9 cellular contexts compared by ENCODE assay signal in genomic region chr4:30837131-30837539, GRCh38.
A peak's percentile ranks its signal among the peaks of the same experiment; 100 is the strongest.
DNase-seq lines count a peak whose midpoint lies in the region; ATAC-seq, FAIRE-seq and TF ChIP-seq lines count a peak whose summit lies in the region.
"Had no signal": no experiment of that assay in that cellular context is flagged by ENCODE, and none has a peak within 500 bp of the region (broad histone marks: within the 10 kb centered on the region; RNA-seq: fewer than 3 reads in every experiment).

No MANE protein-coding gene starts in this region.

- FAIRE-seq in HTR-8/SVneo (lab: Jason Lieb, UNC) = no peak

- CTCF ChIA-PET in PC-9 (lab: Charles Lee) = no interaction called here

- 16 to 31% methylated on average over 2 of the region's 2 CpGs for WGBS in heart right ventricle, 2 donors

- DNase-seq in HTR-8/SVneo (ENCODE audit: insufficient read length, low spot score) (peak; percentile 48), PC-9 (peak; percentile 52 to 96), heart right ventricle (no peak), renal cortical epithelial cell (ENCODE audit: low read depth) (peak; percentile 66), DMS114 treated with DMSO at 0.1 percent for 48 hours (lab: John Stamatoyannopoulos, UW; ENCODE audit: unreplicated experiment) (no peak), omental fat pad (ENCODE audit: low spot score) (no peak)
- DNase-seq: effector CD8-positive, alpha-beta T cell; NCI-H2029 had no signal

- H3K36me3 ChIP-seq in PC-9 (ENCODE audit: low read depth) = no peaks in the 10 kb centered on the region
- no peaks in the 10 kb centered on the region for H3K36me3 ChIP-seq in heart right ventricle

- H3K27me3 ChIP-seq in PC-9 (ENCODE audit: insufficient read depth, low read depth) = no peaks in the 10 kb centered on the region
- no peaks in the 10 kb centered on the region for H3K27me3 ChIP-seq in heart right ventricle

- ATAC-seq in heart right ventricle (peak in 6 of 8 donors; percentile 59 to 84 (median 74)), omental fat pad (ENCODE audit: low FRiP score) (no peak), GM19452 (IDR thresholded peaks at IDR 0.05; ENCODE audit: unreplicated experiment) (no peak)

- peak overlapping the region; percentile 28; the same call in 1 of the 2 replicates for H3K4me2 ChIP-seq in PC-9

- no peaks in the 10 kb centered on the region for H3K79me2 ChIP-seq in PC-9 (ENCODE audit: low read depth)

- BruUV-seq in PC-9 (replicated peaks; lab: Mats Ljungman, UMichigan) = no TSS peak

- H3K4me3 ChIP-seq in PC-9 (no peak overlapping the region), heart right ventricle (no peak overlapping the region)

- intact Hi-C loops in PC-9 (cut with micrococcal nuclease; ENCODE audit: unreplicated experiment) = loop anchor here (1.0 to 5.0 kb wide), 7 partner anchors 16 to 248 kb away; no protein-coding TSS in a partner anchor
- intact Hi-C loops in heart right ventricle (cut with DNase I) = no loop called here

- no peaks in the 10 kb centered on the region for H4K20me1 ChIP-seq in PC-9 (ENCODE audit: insufficient read depth)

- H3K4me1 ChIP-seq in PC-9 (replicated peaks; ENCODE audit: insufficient read depth) = peaks cover 27% of the 10 kb centered on the region
- H3K4me1 ChIP-seq in heart right ventricle = peaks cover 0 to 77% (median 9%) of the 10 kb centered on the region in 9 donors

- POLR2A ChIA-PET in PC-9 (lab: Charles Lee; ENCODE audit: unreplicated experiment) = no interaction called here

- peak overlapping the region; percentile 29; the same call in 1 of the 2 replicates for H2AFZ ChIP-seq in PC-9

- H3K9me2 ChIP-seq in PC-9 (ENCODE audit: insufficient read depth) = no peaks in the 10 kb centered on the region

- TF ChIP-seq CTCF in PC-9 (conservative IDR thresholded peaks at IDR 0.05) (no peak), heart right ventricle (IDR thresholded peaks at IDR 0.05) (no peak), omental fat pad (IDR thresholded peaks at IDR 0.05) (no peak)

- H3K27ac ChIP-seq in PC-9 = peak overlapping the region; percentile 55
- peak overlapping the region in 5 of 10 donors; percentile 2 to 41 (median 26) for H3K27ac ChIP-seq in heart right ventricle

- H3F3A ChIP-seq in PC-9 (ENCODE audit: insufficient read depth, low read depth) = 0 out of 2 replicates have a peak, but pooled peaks cover 7% of the 10 kb centered on the region

- H3K9me3 ChIP-seq in PC-9 (ENCODE audit: insufficient read depth, low read depth) (no peaks in the 10 kb centered on the region), heart right ventricle (no peaks in the 10 kb centered on the region)

Comparison
In these comparisons a context has a peak if more than half of its experiments do, and no peak if none do; other contexts are left out.
1. DNase-seq: peak in HTR-8/SVneo (single experiment), PC-9 (2 of 2) and renal cortical epithelial cell (single experiment); none in heart right ventricle (0 of 2), DMS114 treated with DMSO at 0.1 percent for 48 hours (single experiment) and omental fat pad (single experiment).
2. ATAC-seq: peak in heart right ventricle (6 of 8); none in omental fat pad (single experiment) and GM19452 (single experiment).